Comparison of ENCODE assay signal across 8 cellular contexts in the genomic region with DNA sequence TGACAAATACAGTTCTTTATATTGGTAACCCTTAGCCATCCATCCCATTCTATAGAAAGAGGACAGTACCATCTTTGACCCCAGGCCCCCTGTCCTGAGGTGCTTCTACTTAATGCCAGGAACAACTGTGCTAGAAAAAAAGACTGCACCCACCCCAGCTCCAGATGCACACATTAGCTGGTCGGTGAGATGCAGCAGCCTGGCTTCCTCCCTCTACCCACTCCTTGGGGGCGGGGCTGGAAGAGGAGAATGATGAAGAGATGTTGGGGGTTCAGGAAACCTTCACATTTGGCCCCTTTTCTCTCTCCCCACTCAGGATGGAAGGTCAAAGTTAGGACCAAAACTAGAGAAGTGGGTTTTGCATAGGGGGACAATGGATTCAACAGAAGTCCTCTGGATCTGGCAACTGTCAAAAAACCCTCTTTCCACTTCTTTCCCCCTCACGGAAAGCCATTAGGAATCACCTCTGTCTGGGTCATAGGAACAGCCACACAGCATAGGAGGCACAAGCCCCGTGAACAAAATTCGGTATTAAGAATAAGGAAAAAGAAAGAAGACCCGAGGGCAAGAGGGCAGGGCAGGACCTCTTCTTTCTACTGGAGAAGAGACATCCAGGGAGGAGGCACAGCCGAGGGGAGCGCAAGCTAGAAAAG. TPM values are rescaled to one million over a fixed set of nuclear protein-coding genes. Genes with fewer than 3 reads are reported as not detected.
DNase-seq lines count a peak whose midpoint lies in the region; ATAC-seq and TF ChIP-seq lines count a peak whose summit lies in the region.

No MANE protein-coding gene starts in this region.

- H2AFZ ChIP-seq in OCI-LY1 (ENCODE audit: low read length) = no peak overlapping the region

- peaks cover 9% of the 10 kb centered on the region; the same call in 1 of the 2 replicates for H3K27me3 ChIP-seq in OCI-LY1 (ENCODE audit: insufficient read depth, low read length)
- peaks cover 77% of the 10 kb centered on the region for H3K27me3 ChIP-seq in endodermal cell (ENCODE audit: control insufficient read depth, insufficient read depth, low read length, poor library complexity, severe bottlenecking)

- H3K27ac Mint-ChIP-seq in endodermal cell = no peak overlapping the region
- H3K27ac Mint-ChIP-seq in progenitor cell of endocrine pancreas = peak overlapping the region; percentile 47

- DNase-seq in GM12865 (ENCODE audit: low read depth) (no peak), endodermal cell (no peak), progenitor cell of endocrine pancreas (ENCODE audit: low spot score, unreplicated experiment) (no peak), DMS153 (lab: John Stamatoyannopoulos, UW) (no peak)

- H3K4me1 Mint-ChIP-seq in endodermal cell = peaks cover 7% of the 10 kb centered on the region
- no peaks in the 10 kb centered on the region for H3K4me1 Mint-ChIP-seq in progenitor cell of endocrine pancreas (ENCODE audit: low read depth)

- H3K79me2 ChIP-seq in OCI-LY1 (ENCODE audit: insufficient read depth, low read length) = no peaks in the 10 kb centered on the region

- H3K36me3 ChIP-seq in OCI-LY1 (ENCODE audit: insufficient read depth, low read length) (no peaks in the 10 kb centered on the region), endodermal cell (ENCODE audit: control insufficient read depth, insufficient read depth, low read length) (no peaks in the 10 kb centered on the region)

- H3K9me2 ChIP-seq in OCI-LY1 (ENCODE audit: low read depth, low read length) = no peaks in the 10 kb centered on the region

- ATAC-seq in HG03460 (IDR thresholded peaks at IDR 0.05; ENCODE audit: unreplicated experiment) (no peak), HG02759 (IDR thresholded peaks at IDR 0.05; ENCODE audit: unreplicated experiment) (no peak), GM19395 (IDR thresholded peaks at IDR 0.05; ENCODE audit: unreplicated experiment) (no peak)

- H3K36me3 Mint-ChIP-seq in endodermal cell (ENCODE audit: low read depth) (no peaks in the 10 kb centered on the region), progenitor cell of endocrine pancreas (ENCODE audit: insufficient read depth) (no peaks in the 10 kb centered on the region)

- H3K9me3 Mint-ChIP-seq in endodermal cell (no peaks in the 10 kb centered on the region), progenitor cell of endocrine pancreas (ENCODE audit: low read depth) (no peaks in the 10 kb centered on the region)

- H3K4me1 ChIP-seq in OCI-LY1 (ENCODE audit: insufficient read depth, low read length, severe bottlenecking) = no peaks in the 10 kb centered on the region
- H3K4me1 ChIP-seq in endodermal cell (ENCODE audit: control insufficient read depth, insufficient read depth, low read length) = peaks cover 4% of the 10 kb centered on the region

- H3K27me3 Mint-ChIP-seq in endodermal cell (ENCODE audit: insufficient read depth) (peaks cover 84% of the 10 kb centered on the region), progenitor cell of endocrine pancreas (peaks cover 75% of the 10 kb centered on the region)

- H3K4me2 ChIP-seq in OCI-LY1 (ENCODE audit: low read length) = peak overlapping the region; percentile 26

- H3K27ac ChIP-seq in OCI-LY1 (ENCODE audit: low read depth, low read length, poor library complexity, severe bottlenecking) (no peak overlapping the region), endodermal cell (ENCODE audit: low read depth, low read length) (no peak overlapping the region)

- H3K4me3 ChIP-seq in GM12865 (ENCODE audit: low read depth, low read length) (peak overlapping the region; percentile 38), OCI-LY1 (ENCODE audit: low read depth, low read length, poor library complexity, severe bottlenecking) (peak overlapping the region; percentile 40), endodermal cell (ENCODE audit: low read length) (peak overlapping the region; percentile 73)

- peak overlapping the region; percentile 53 for H3K4me3 Mint-ChIP-seq in endodermal cell
- H3K4me3 Mint-ChIP-seq in progenitor cell of endocrine pancreas (ENCODE audit: low read depth) = peak overlapping the region; percentile 51

- 2 to 10% methylated on average over 4 to 7 of the region's 8 CpGs for WGBS in endodermal cell (ENCODE audit: insufficient coverage in 1 of 2, insufficient read length in 1 of 2), 2 experiments

- H4K20me1 ChIP-seq in OCI-LY1 (ENCODE audit: insufficient read depth, low read length) = no peaks in the 10 kb centered on the region

- H3K9me3 ChIP-seq in OCI-LY1 (ENCODE audit: low read length) = no peaks in the 10 kb centered on the region
- no peaks in the 10 kb centered on the region for H3K9me3 ChIP-seq in endodermal cell (ENCODE audit: control insufficient read depth, low read length)

- TF ChIP-seq CTCF in GM12865 (IDR thresholded peaks at IDR 0.05; ENCODE audit: insufficient read depth, low read depth, low read length, missing control alignments) = no peak
- TF ChIP-seq CTCF in OCI-LY1 (IDR thresholded peaks at IDR 0.05; ENCODE audit: low read length) = no peak
- no peak for TF ChIP-seq CTCF in endodermal cell (conservative IDR thresholded peaks at IDR 0.05)
- TF ChIP-seq CTCF in progenitor cell of endocrine pancreas (IDR thresholded peaks at IDR 0.05; ENCODE audit: unreplicated experiment) = no peak

- H3K9ac ChIP-seq in OCI-LY1 (ENCODE audit: low read length) (no peak overlapping the region), endodermal cell (ENCODE audit: extremely low read depth, low read length, poor library complexity, severe bottlenecking) (no peak overlapping the region)

- no peaks in the 10 kb centered on the region for H3F3A ChIP-seq in OCI-LY1 (ENCODE audit: insufficient read depth, low read length)

RNA-seq across cellular contexts. Expression of gene NRIP3, which starts 0.8 kb away (rescaled TPM):
- total RNA-seq in endodermal cell = 1 to 10 TPM in 1 of 2 donors, under 1 TPM in 1; 0.95 to 1.2 TPM
- 2.6 TPM for polyA plus RNA-seq in endodermal cell (2013, experiment 1 of 2)
- 2.9 TPM for polyA plus RNA-seq in endodermal cell (2013, experiment 2 of 2)
- total RNA-seq in progenitor cell of endocrine pancreas = 0.33 and 0.65 TPM in 2 replicates

RNA-seq across cellular contexts. Expression of gene TMEM9B, which starts 38.8 kb away (rescaled TPM):
- total RNA-seq in endodermal cell (10 to 100 TPM in 1 of 2 donors, 1 to 10 TPM in 1; 8.6 to 11.8 TPM), progenitor cell of endocrine pancreas (20.4 and 21.2 TPM in 2 replicates)
- polyA plus RNA-seq in endodermal cell (2013, experiment 1 of 2) = 24.3 TPM
- polyA plus RNA-seq in endodermal cell (2013, experiment 2 of 2) = 21.1 TPM
